ENCODE assay signal across 25 cellular contexts in the genomic region with DNA sequence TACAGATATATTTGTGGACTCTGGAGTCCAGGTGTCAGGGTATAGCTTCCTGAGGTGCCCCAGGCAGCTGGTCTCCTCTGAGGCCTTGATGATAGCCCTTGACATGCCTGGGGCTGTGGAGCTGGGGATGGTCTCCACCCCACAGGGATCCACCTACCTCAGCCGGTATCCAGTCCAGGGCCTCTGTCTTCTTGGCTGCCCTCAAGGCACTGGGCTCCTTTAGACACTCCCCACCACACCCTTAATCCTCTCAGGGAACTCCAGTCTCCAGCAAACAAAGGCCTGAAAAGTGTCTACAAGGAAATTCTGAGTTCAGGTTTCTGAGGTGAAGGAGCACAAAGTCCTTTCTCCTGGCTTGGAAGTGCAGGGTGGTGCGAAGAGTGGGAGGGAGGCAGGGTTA. TPM values are rescaled to one million over a fixed set of nuclear protein-coding genes. Genes with fewer than 3 reads are reported as not detected.
DNase-seq lines count a peak whose midpoint lies in the region; ATAC-seq, FAIRE-seq and TF ChIP-seq lines count a peak whose summit lies in the region.
"Had no signal": no experiment of that assay in that cellular context is flagged by ENCODE, and none has a peak within 500 bp of the region (broad histone marks: within the 10 kb centered on the region; RNA-seq: fewer than 3 reads in every experiment).

No MANE protein-coding gene starts in this region.

- no peaks in the 10 kb centered on the region for H3K79me1 ChIP-seq in mesenchymal stem cell (replicated peaks; ENCODE audit: low read length, poor library complexity, severe bottlenecking)

- H2BK5ac ChIP-seq in mesenchymal stem cell (ENCODE audit: low read depth, low read length, poor library complexity, severe bottlenecking), result no peak overlapping the region

- no peak overlapping the region for H3K18ac ChIP-seq in mesenchymal stem cell (ENCODE audit: low read depth in 1 of 2, low read length in 2 of 2)

- H3K36me3 ChIP-seq in colonic mucosa, result no peaks in the 10 kb centered on the region
- H3K36me3 ChIP-seq in mesenchymal stem cell (ENCODE audit: control insufficient read depth in 1 of 2, insufficient read depth in 2 of 2, low read depth in 1 of 2, low read length in 2 of 2), result no peaks in the 10 kb centered on the region
- no peaks in the 10 kb centered on the region for H3K36me3 ChIP-seq in transverse colon
- no peaks in the 10 kb centered on the region for H3K36me3 ChIP-seq in HepG2 (replicated peaks in 1 of 2; ENCODE audit: control insufficient read depth in 1 of 2, insufficient read depth in 2 of 2, low read length in 2 of 2)
- H3K36me3 ChIP-seq: right atrium auricular region had no signal

- 80% methylated on average over 1 of the region's 2 CpGs for WGBS in mesenchymal stem cell
- WGBS in transverse colon (ENCODE audit: low coverage in 1 of 2), 2 donors, result 14 to 46% methylated on average over 1 to 2 of the region's 2 CpGs
- WGBS in HepG2 (ENCODE audit: low lambda C conversion rate), result 52% methylated on average over 2 of the region's 2 CpGs

- no peak overlapping the region for H2BK120ac ChIP-seq in mesenchymal stem cell (ENCODE audit: low read depth, low read length)

- TF ChIP-seq RAD21 in HepG2 (CRISPR knock-in tag; IDR thresholded peaks at IDR 0.05), result no peak

- H4K20me1 ChIP-seq in HepG2 (ENCODE audit: insufficient read depth, low read length), result no peaks in the 10 kb centered on the region

- no peak overlapping the region for H4K91ac ChIP-seq in mesenchymal stem cell (ENCODE audit: low read length)

- no peak overlapping the region for H2AFZ ChIP-seq in mesenchymal stem cell (ENCODE audit: low read depth, low read length)
- H2AFZ ChIP-seq in HepG2 (ENCODE audit: low read length), result no peak overlapping the region
- H2AFZ ChIP-seq: GM23248 had no signal

- POLR2A ChIA-PET in HepG2 (lab: Yijun Ruan, JAX), result interaction anchor here (1.5 kb wide), 1 partner anchor 74 kb away, joined by 4 read pairs; the partner anchor contains the start of gene VARS2

- H3K9me3 ChIP-seq in colonic mucosa, result no peaks in the 10 kb centered on the region
- H3K9me3 ChIP-seq in mesenchymal stem cell (ENCODE audit: control insufficient read depth, low read length), result no peaks in the 10 kb centered on the region
- no peaks in the 10 kb centered on the region for H3K9me3 ChIP-seq in transverse colon
- H3K9me3 ChIP-seq in HepG2 (ENCODE audit: low read length), result no peaks in the 10 kb centered on the region
- H3K9me3 ChIP-seq: right atrium auricular region had no signal

- H3K4me2 ChIP-seq in mesenchymal stem cell (ENCODE audit: low read length, poor library complexity, severe bottlenecking) (no peak overlapping the region), HepG2 (ENCODE audit: low read depth, low read length) (no peak overlapping the region)

- H3K27ac ChIP-seq in colonic mucosa (peak overlapping the region; percentile 60), mesenchymal stem cell (ENCODE audit: low read length, poor library complexity, severe bottlenecking) (no peak overlapping the region), transverse colon (peak overlapping the region; percentile 72 to 79 (median 73)), HepG2 (ENCODE audit: extremely low read length, insufficient read depth, low read length) (no peak overlapping the region)
- H3K27ac ChIP-seq: dorsolateral prefrontal cortex, GM23248, right atrium auricular region had no signal

- H3K4me1 ChIP-seq in colonic mucosa, result no peaks in the 10 kb centered on the region
- peaks cover 12% of the 10 kb centered on the region for H3K4me1 ChIP-seq in mesenchymal stem cell (ENCODE audit: control insufficient read depth, insufficient read depth, low read depth, low read length)
- peaks cover 0 to 34% (median 11%) of the 10 kb centered on the region in 4 donors for H3K4me1 ChIP-seq in transverse colon
- H3K4me1 ChIP-seq in HepG2 (ENCODE audit: insufficient read depth, low read length), result peaks cover 18% of the 10 kb centered on the region; the same call in 1 of the 2 replicates

- TF ChIP-seq POLR2A in transverse colon (IDR thresholded peaks at IDR 0.05), result no peak
- no peak for TF ChIP-seq POLR2A in HepG2 (IDR thresholded peaks at IDR 0.05; ENCODE audit: insufficient read depth in 1 of 2, low read depth in 2 of 2, low read length in 2 of 2)

- in situ Hi-C loops in transverse colon (cut with MboI; ENCODE audit: low pct_ligation_motif_present in 1 of 4, low pct_unique_long_range_greater_than_20kb in 1 of 4, low sequenced_read_pairs in 3 of 4), result no loop called here
- in situ Hi-C loops in HepG2 (cut with HindIII; ENCODE audit: extremely low pct_ligation_motif_present, low pct_unique_long_range_greater_than_20kb), result no loop called here

- peak; percentile 45 for DNase-seq in HT-29 (ENCODE audit: low spot score)
- peak; percentile 86 for DNase-seq in colonic mucosa
- DNase-seq in mesenchymal stem cell, result no peak
- peak; percentile 66 for DNase-seq in transverse colon
- no peak for DNase-seq in NCI-H128 (lab: John Stamatoyannopoulos, UW; ENCODE audit: unreplicated experiment)
- DNase-seq in GM03348 (ENCODE audit: low spot score), result no peak
- no peak for DNase-seq in HepG2 (ENCODE audit: low spot score)
- DNase-seq: activated CD4-positive, alpha-beta T cell treated with anti-CD3 and anti-CD28 coated beads for 48 hours; activated gamma-delta T cell treated with Interleukin-2 at 50 U/mL for 16 hours; activated T-cell treated with anti-CD3 and anti-CD28 coated beads, Interleukin-2, amount 50 U/mL, for 24 hours; dorsolateral prefrontal cortex; GM23248; NCI-H1092; NCI-H1930; NCI-H345; NCI-H774; stimulated activated CD4-positive, alpha-beta T cell treated with anti-CD3 and anti-CD28 coated beads, Interleukin-2, amount 100 ng/mL, for 48 hours; substantia nigra had no signal

- TF ChIP-seq CTCF in colonic mucosa (IDR thresholded peaks at IDR 0.05), result no peak
- TF ChIP-seq CTCF in transverse colon (IDR thresholded peaks at IDR 0.05), result no peak
- TF ChIP-seq CTCF in HepG2 (CRISPR knock-in tag; IDR thresholded peaks at IDR 0.05), result no peak

- no peak overlapping the region for H3K4ac ChIP-seq in mesenchymal stem cell (ENCODE audit: low read depth in 1 of 2, low read length in 2 of 2)

- FAIRE-seq in HepG2 (lab: Jason Lieb, UNC), result no peak
- FAIRE-seq: astrocyte, D721Med, GM12892, islet of Langerhans had no signal

- H2BK15ac ChIP-seq in mesenchymal stem cell (ENCODE audit: low read depth, poor library complexity, severe bottlenecking), result no peak overlapping the region

- no peaks in the 10 kb centered on the region for H3K27me3 ChIP-seq in colonic mucosa
- peaks cover 0 to 22% of the 10 kb centered on the region in 2 experiments for H3K27me3 ChIP-seq in mesenchymal stem cell (ENCODE audit: control insufficient read depth in 1 of 2, insufficient read depth in 1 of 2, low read length in 2 of 2)
- H3K27me3 ChIP-seq in transverse colon, result no peaks in the 10 kb centered on the region
- peaks cover 0 to 27% of the 10 kb centered on the region in 2 experiments; a peak in 3 of 5 replicates for H3K27me3 ChIP-seq in HepG2 (ENCODE audit: control insufficient read depth in 1 of 2, insufficient read depth in 2 of 2, low read length in 2 of 2)
- H3K27me3 ChIP-seq: dorsolateral prefrontal cortex, right atrium auricular region had no signal

- H3K4me3 ChIP-seq in colonic mucosa, result no peak overlapping the region
- no peak overlapping the region for H3K4me3 ChIP-seq in mesenchymal stem cell (ENCODE audit: insufficient read depth in 1 of 2, low read depth in 1 of 2, low read length in 2 of 2)
- H3K4me3 ChIP-seq in transverse colon, result no peak overlapping the region
- no peak overlapping the region for H3K4me3 ChIP-seq in HepG2 (replicated peaks in 1 of 3; ENCODE audit: insufficient read depth in 1 of 3, low read depth in 2 of 3, low read length in 3 of 3)
- H3K4me3 ChIP-seq: dorsolateral prefrontal cortex, GM23248, right atrium auricular region had no signal

- peak overlapping the region; percentile 7 for H2AK5ac ChIP-seq in mesenchymal stem cell (ENCODE audit: low read length, severe bottlenecking)

- H4K8ac ChIP-seq in mesenchymal stem cell (ENCODE audit: low read length), result no peak overlapping the region

- no TSS peak for BruUV-seq in HepG2 (replicated peaks; lab: Mats Ljungman, UMichigan)

- CTCF ChIA-PET in HepG2 (lab: Yijun Ruan, JAX; ENCODE audit: low intra/inter-chr PET ratio, low total read pairs), result no interaction called here

- peak overlapping the region in 1 of 2 donors; percentile 34 for H3K9ac ChIP-seq in colonic mucosa (ENCODE audit: low read depth in 2 of 2, low read length in 2 of 2)
- no peak overlapping the region for H3K9ac ChIP-seq in mesenchymal stem cell (ENCODE audit: low read length)
- no peak overlapping the region for H3K9ac ChIP-seq in HepG2 (ENCODE audit: insufficient read depth, low read depth, low read length)
- H3K9ac ChIP-seq: GM23248 had no signal

- H3K23ac ChIP-seq in mesenchymal stem cell (ENCODE audit: low read length in 2 of 2), result no peak overlapping the region

- no peak for TF ChIP-seq EP300 in transverse colon (IDR thresholded peaks at IDR 0.05; ENCODE audit: low read depth)
- TF ChIP-seq EP300 in HepG2 (IDR thresholded peaks at IDR 0.05; ENCODE audit: low read depth in 2 of 2, low read length in 2 of 2), result no peak
- no peak for TF ChIP-seq EP300 in HepG2 (CRISPR knock-in tag; IDR thresholded peaks at IDR 0.05; ENCODE audit: borderline replicate concordance)

- H2BK12ac ChIP-seq in mesenchymal stem cell (ENCODE audit: low read length in 2 of 2), result no peak overlapping the region

- no peak overlapping the region for H3K14ac ChIP-seq in mesenchymal stem cell (ENCODE audit: low read length in 2 of 2)

- intact Hi-C loops in colonic mucosa (cut with DNase I), result no loop called here
- intact Hi-C loops in transverse colon (cut with DNase I; ENCODE audit: low total_unique reads), result loop anchor here (5.0 to 10.0 kb wide), 2 partner anchors 245 to 683 kb away; no protein-coding TSS in a partner anchor
- intact Hi-C loops in HepG2 (cut with micrococcal nuclease; ENCODE audit: unreplicated experiment), result loop anchor here (5.0 kb wide), 1 partner anchor 38 kb away; no protein-coding TSS in a partner anchor

- H3K79me2 ChIP-seq in HepG2 (ENCODE audit: insufficient read depth, low read length), result no peaks in the 10 kb centered on the region

- ATAC-seq in HepG2, result no peak
- ATAC-seq: Right ventricle myocardium inferior, SK-N-SH treated with all-trans-retinoic acid at 6 μM for 48 hours had no signal

RNA-seq across cellular contexts. Expression of gene DDR1, which starts 44.7 kb away (rescaled TPM):
- total RNA-seq in HT-29 (2014; rRNA removed; shearing (Covaris generic)), result 131 and 158 TPM in 2 replicates
- total RNA-seq in colonic mucosa (100 to 1,000 TPM; 261 to 267 TPM), transverse colon (100 to 1,000 TPM; 149 to 322 (median 230) TPM), HepG2 (2016; rRNA removed; fragmentation: Illumina TruSeq; extraction: Trizol) (7.0 and 16.7 TPM in 2 replicates)
- 20.0 TPM for polyA plus RNA-seq in mesenchymal stem cell (2013, experiment 1 of 2)
- 21.0 TPM for polyA plus RNA-seq in mesenchymal stem cell (2013, experiment 2 of 2)
- total RNA-seq in HepG2 (2016; cell fraction: cytosol; rRNA removed; fragmentation: Illumina TruSeq; extraction: Trizol; ENCODE audit: low read depth), result 5.8 and 8.2 TPM in 2 replicates
- 6.0 and 18.2 TPM in 2 replicates for total RNA-seq in HepG2 (2016; cell fraction: insoluble cytoplasmic fraction; rRNA removed; fragmentation: Illumina TruSeq; extraction: Trizol)
- total RNA-seq in HepG2 (2016; cell fraction: membrane; rRNA removed; fragmentation: Illumina TruSeq; extraction: Trizol), result 8.1 and 9.1 TPM in 2 replicates
- 18.1 and 22.9 TPM in 2 replicates for total RNA-seq in HepG2 (2016; cell fraction: nucleus; rRNA removed; fragmentation: Illumina TruSeq; extraction: Trizol)
- polyA plus RNA-seq in HepG2 (2011; rRNA removed), result 20.2 and 25.0 TPM in 2 replicates
- polyA plus RNA-seq in HepG2 (2011; cell fraction: cytosol; rRNA removed), result 18.2 and 20.9 TPM in 2 replicates
- 49.4 and 65.3 TPM in 2 replicates for polyA plus RNA-seq in HepG2 (2011; cell fraction: nucleus; rRNA removed)
- polyA plus RNA-seq in HepG2 (2012), result 21.2 TPM in 2 replicates
- polyA plus RNA-seq in HepG2 (2016; cell fraction: cytosol; fragmentation: Illumina TruSeq; extraction: Trizol; ENCODE audit: low read depth), result 1.3 and 1.5 TPM in 2 replicates
- polyA plus RNA-seq in HepG2 (2016; cell fraction: insoluble cytoplasmic fraction; fragmentation: Illumina TruSeq; extraction: Trizol; ENCODE audit: low read depth), result 6.6 and 7.2 TPM in 2 replicates
- polyA plus RNA-seq in HepG2 (2016; cell fraction: membrane; fragmentation: Illumina TruSeq; extraction: Trizol; ENCODE audit: low read depth), result 3.5 and 3.7 TPM in 2 replicates
- polyA plus RNA-seq in HepG2 (2016; cell fraction: nucleus; fragmentation: Illumina TruSeq; extraction: Trizol; ENCODE audit: insufficient read depth, low read depth), result 37.9 and 40.3 TPM in 2 replicates
- 53.5 and 64.7 TPM in 2 replicates for polyA minus RNA-seq in HepG2 (2011; rRNA and poly(A)+ RNA removed; ENCODE audit: low replicate concordance)
- 28.8 and 29.1 TPM in 2 replicates for polyA minus RNA-seq in HepG2 (2011; cell fraction: cytosol; rRNA and poly(A)+ RNA removed)
- polyA minus RNA-seq in HepG2 (2011; cell fraction: nucleus; rRNA and poly(A)+ RNA removed), result 25.2 and 31.7 TPM in 2 replicates

Comparison
In these comparisons a context has a peak if more than half of its experiments do, and no peak if none do; other contexts are left out.
1. DNase-seq: peak in HT-29 (single experiment), colonic mucosa (single experiment) and transverse colon (single experiment); none in mesenchymal stem cell (single experiment), NCI-H128 (single experiment), GM03348 (single experiment) and HepG2 (single experiment).
2. H3K27ac ChIP-seq: peak in colonic mucosa (single experiment) and transverse colon (4 of 4); none in mesenchymal stem cell (single experiment) and HepG2 (single experiment).